ENCODE assay signal across 10 cellular contexts in genomic region chr3:182713743-182714517, GRCh38.
A peak's percentile ranks its signal among the peaks of the same experiment; 100 is the strongest.
DNase-seq lines count a peak whose midpoint lies in the region; ATAC-seq, FAIRE-seq and TF ChIP-seq lines count a peak whose summit lies in the region.
"Had no signal": no experiment of that assay in that cellular context is flagged by ENCODE, and none has a peak within 500 bp of the region (broad histone marks: within the 10 kb centered on the region; RNA-seq: fewer than 3 reads in every experiment).

No MANE protein-coding gene starts in this region.

- H3K4me1 ChIP-seq in H9 (ENCODE audit: insufficient read depth, low read length) = no peaks in the 10 kb centered on the region; the same call in 1 of the 2 replicates
- peaks cover 79% of the 10 kb centered on the region for H3K4me1 ChIP-seq in MM.1S (ENCODE audit: low read length)

- no peak overlapping the region for H3K4me3 Mint-ChIP-seq in activated CD4-positive, alpha-beta T cell treated with anti-CD3 and anti-CD28 coated beads for 36 hours
- no peak overlapping the region for H3K4me3 Mint-ChIP-seq in H9
- no peak overlapping the region for H3K4me3 Mint-ChIP-seq in endothelial cell (ENCODE audit: unreplicated experiment)
- H3K4me3 Mint-ChIP-seq: CD8-positive, alpha-beta memory T cell; central memory CD8-positive, alpha-beta T cell had no signal

- no peak overlapping the region for H2BK20ac ChIP-seq in H9 (ENCODE audit: low read depth, low read length, poor library complexity, severe bottlenecking)

- peak; percentile 66 for ATAC-seq in activated CD4-positive, alpha-beta T cell treated with anti-CD3 and anti-CD28 coated beads for 36 hours

- H3K79me2 ChIP-seq in H9 (ENCODE audit: insufficient read depth, low read length) (no peaks in the 10 kb centered on the region), MM.1S (ENCODE audit: low read length) (no peaks in the 10 kb centered on the region)

- no peaks in the 10 kb centered on the region for H3K27me3 ChIP-seq in H9 (ENCODE audit: insufficient read depth, low read length)
- H3K27me3 ChIP-seq in MM.1S (replicated peaks; ENCODE audit: insufficient read depth, low read length) = no peaks in the 10 kb centered on the region

- no peak overlapping the region for H3K14ac ChIP-seq in H9 (ENCODE audit: insufficient read depth, low read length)

- H3K9ac ChIP-seq in H9 (ENCODE audit: extremely low read depth, insufficient read length, low read length) (no peak overlapping the region), MM.1S (ENCODE audit: low read length) (peak overlapping the region; percentile 48; the same call in 1 of the 2 replicates)

- no peak overlapping the region for H3K27ac Mint-ChIP-seq in activated CD4-positive, alpha-beta T cell treated with anti-CD3 and anti-CD28 coated beads for 36 hours
- H3K27ac Mint-ChIP-seq in H9 = no peak overlapping the region
- no peak overlapping the region for H3K27ac Mint-ChIP-seq in endothelial cell (ENCODE audit: unreplicated experiment)
- H3K27ac Mint-ChIP-seq: CD8-positive, alpha-beta memory T cell had no signal

- no peak for DNase-seq in activated CD4-positive, alpha-beta T cell treated with anti-CD3 and anti-CD28 coated beads for 36 hours
- DNase-seq in activated CD4-positive, alpha-beta T cell treated with anti-CD3 and anti-CD28 coated beads for 48 hours = no peak
- DNase-seq in H9 (no peak), MM.1S (peak; percentile 94), RCC 7860 (ENCODE audit: low spot score) (peak; percentile 48), endothelial cell (ENCODE audit: low spot score) (no peak), myocyte (ENCODE audit: low read depth) (peak; percentile 75), posterior vena cava (ENCODE audit: low spot score) (no peak)

- H3K4ac ChIP-seq in H9 (ENCODE audit: low read depth, low read length) = no peak overlapping the region

- H3K27ac ChIP-seq in H9 (ENCODE audit: insufficient read length, low read depth, low read length) (no peak overlapping the region), MM.1S (ENCODE audit: low read length) (peak overlapping the region; percentile 84)

- H2BK15ac ChIP-seq in H9 (ENCODE audit: low read depth, low read length) = no peak overlapping the region

- H3K4me1 Mint-ChIP-seq in activated CD4-positive, alpha-beta T cell treated with anti-CD3 and anti-CD28 coated beads for 36 hours = peaks cover 8% of the 10 kb centered on the region
- H3K4me1 Mint-ChIP-seq in H9 (peaks cover 9 to 16% of the 10 kb centered on the region in 2 experiments), endothelial cell (ENCODE audit: unreplicated experiment) (peaks cover 11% of the 10 kb centered on the region)

- no peak overlapping the region for H3K56ac ChIP-seq in H9 (ENCODE audit: insufficient read length, low read depth, low read length)

- no peak overlapping the region for H3K23ac ChIP-seq in H9 (ENCODE audit: insufficient read length, low read depth, low read length)

- WGBS in H9 (ENCODE audit: extremely low coverage, insufficient read length, low lambda C conversion rate) = no CpG with 5 or more reads among the region's 4 CpGs

- H2AK5ac ChIP-seq in H9 (ENCODE audit: insufficient read length, low read length) = no peak overlapping the region

- H2BK120ac ChIP-seq in H9 (ENCODE audit: low read depth, low read length, poor library complexity, severe bottlenecking) = no peak overlapping the region

- no peaks in the 10 kb centered on the region for H3K79me1 ChIP-seq in H9 (ENCODE audit: insufficient read depth, low read depth, low read length, poor library complexity, severe bottlenecking)

- no peak overlapping the region for H4K8ac ChIP-seq in H9 (replicated peaks; ENCODE audit: insufficient read length, low read depth, low read length)

- no peak overlapping the region for H2AFZ ChIP-seq in H9 (ENCODE audit: low read length)
- peak overlapping the region; percentile 32 for H2AFZ ChIP-seq in MM.1S (ENCODE audit: low read length)

- H2BK5ac ChIP-seq in H9 (ENCODE audit: insufficient read length, low read length) = no peak overlapping the region

- no peak overlapping the region for H3T11ph ChIP-seq in H9 (ENCODE audit: low read length)

- H3K9me3 Mint-ChIP-seq in activated CD4-positive, alpha-beta T cell treated with anti-CD3 and anti-CD28 coated beads for 36 hours (ENCODE audit: low read depth) = no peaks in the 10 kb centered on the region
- H3K9me3 Mint-ChIP-seq in H9 (no peaks in the 10 kb centered on the region; a peak in 1 of 5 replicates), endothelial cell (ENCODE audit: unreplicated experiment) (no peaks in the 10 kb centered on the region)
- H3K9me3 Mint-ChIP-seq: CD8-positive, alpha-beta memory T cell; central memory CD8-positive, alpha-beta T cell had no signal

- no peaks in the 10 kb centered on the region for H3K36me3 Mint-ChIP-seq in activated CD4-positive, alpha-beta T cell treated with anti-CD3 and anti-CD28 coated beads for 36 hours (ENCODE audit: low read depth)
- H3K36me3 Mint-ChIP-seq in H9 (ENCODE audit: insufficient read depth in 1 of 3, low read depth in 3 of 3) (no peaks in the 10 kb centered on the region), endothelial cell (ENCODE audit: low read depth, unreplicated experiment) (no peaks in the 10 kb centered on the region)
- H3K36me3 Mint-ChIP-seq: CD8-positive, alpha-beta memory T cell had no signal

- H3K9me2 ChIP-seq in MM.1S (replicated peaks; ENCODE audit: insufficient read depth, low read length) = no peaks in the 10 kb centered on the region

- no peaks in the 10 kb centered on the region for H4K20me1 ChIP-seq in H9 (ENCODE audit: control insufficient read depth, insufficient read depth, insufficient read length)
- no peaks in the 10 kb centered on the region for H4K20me1 ChIP-seq in MM.1S (ENCODE audit: insufficient read depth, low read length)

- intact Hi-C loops in activated CD4-positive, alpha-beta T cell treated with anti-CD3 and anti-CD28 coated beads for 36 hours (cut with DNase I, micrococcal nuclease) = loop anchor here (1.0 to 10.0 kb wide), 5 partner anchors 124 to 671 kb away; no protein-coding TSS in a partner anchor
- intact Hi-C loops in posterior vena cava (cut with DNase I) = loop anchor here (5.0 to 10.0 kb wide), 2 partner anchors 121 to 123 kb away; no protein-coding TSS in a partner anchor

- H3K27me3 Mint-ChIP-seq in activated CD4-positive, alpha-beta T cell treated with anti-CD3 and anti-CD28 coated beads for 36 hours = peaks cover 3% of the 10 kb centered on the region
- no peaks in the 10 kb centered on the region for H3K27me3 Mint-ChIP-seq in H9 (ENCODE audit: low read depth)
- H3K27me3 Mint-ChIP-seq in endothelial cell (ENCODE audit: unreplicated experiment) = no peaks in the 10 kb centered on the region

- H3K9me3 ChIP-seq in H9 (ENCODE audit: control insufficient read depth, low read depth, low read length) (no peaks in the 10 kb centered on the region), MM.1S (replicated peaks; ENCODE audit: insufficient read depth, low read length) (no peaks in the 10 kb centered on the region)

- no peak overlapping the region for H3K4me2 ChIP-seq in H9 (ENCODE audit: insufficient read depth, insufficient read length, low read length)
- H3K4me2 ChIP-seq in MM.1S (ENCODE audit: low read depth, low read length) = peak overlapping the region; percentile 93

- POLR2A ChIA-PET in activated CD4-positive, alpha-beta T cell treated with anti-CD3 and anti-CD28 coated beads for 36 hours (lab: Charles Lee) = interaction anchor here (1.3 kb wide), 1 partner anchor 85 kb away, joined by 3 read pairs; no protein-coding TSS in a partner anchor

- H3K36me3 ChIP-seq in MM.1S (replicated peaks; ENCODE audit: insufficient read depth, low read length) = no peaks in the 10 kb centered on the region

- CTCF ChIA-PET in activated CD4-positive, alpha-beta T cell treated with anti-CD3 and anti-CD28 coated beads for 36 hours (lab: Charles Lee) = interaction anchor here (0.6 to 2.9 kb wide), 30 partner anchors 8 to 525 kb away, joined by 3 to 29 read pairs (median 4); no protein-coding TSS in a partner anchor

- H3F3A ChIP-seq in MM.1S (ENCODE audit: insufficient read depth, low read length) = peaks cover 61% of the 10 kb centered on the region

- H2BK12ac ChIP-seq in H9 (ENCODE audit: insufficient read length, low read depth, low read length) = no peak overlapping the region

- no peak overlapping the region for H3K18ac ChIP-seq in H9 (ENCODE audit: insufficient read length, low read depth, low read length)

- H3K4me3 ChIP-seq in MM.1S (ENCODE audit: low read length) = peak overlapping the region; percentile 40

- TF ChIP-seq CTCF in H9 (conservative IDR thresholded peaks at IDR 0.05) (peak; percentile 68), MM.1S (IDR thresholded peaks at IDR 0.05; ENCODE audit: low read length) (peak; percentile 63), endothelial cell (IDR thresholded peaks at IDR 0.05; ENCODE audit: unreplicated experiment) (peak; percentile 58)

- peak; percentile 42 for FAIRE-seq in RCC 7860 (lab: Jason Lieb, UNC)

- no peaks in the 10 kb centered on the region for H3K23me2 ChIP-seq in H9 (ENCODE audit: insufficient read length, low read depth, low read length, poor library complexity, severe bottlenecking)

- H4K91ac ChIP-seq in H9 (ENCODE audit: insufficient read length, low read depth, low read length) = no peak overlapping the region

- no peak overlapping the region for H4K5ac ChIP-seq in H9 (ENCODE audit: insufficient read length, low read depth, low read length)

Comparison
In these comparisons a context has a peak if more than half of its experiments do, and no peak if none do; other contexts are left out.
1. DNase-seq: peak in MM.1S (single experiment), RCC 7860 (single experiment) and myocyte (single experiment); none in activated CD4-positive, alpha-beta T cell treated with anti-CD3 and anti-CD28 coated beads for 36 hours (single experiment), activated CD4-positive, alpha-beta T cell treated with anti-CD3 and anti-CD28 coated beads for 48 hours (single experiment), H9 (single experiment), endothelial cell (single experiment) and posterior vena cava (single experiment).
2. Peak in every context shown above with its lines, with median percentiles within 50 percentile points of each other: CTCF ChIP-seq.